14 cellular contexts compared by ENCODE assay signal in genomic region chr5:150473673-150474358, GRCh38. TPM values are rescaled to one million over a fixed set of nuclear protein-coding genes. Genes with fewer than 3 reads are reported as not detected.
DNase-seq lines count a peak whose midpoint lies in the region; ATAC-seq, FAIRE-seq and TF ChIP-seq lines count a peak whose summit lies in the region.
"Had no signal": no experiment of that assay in that cellular context is flagged by ENCODE, and none has a peak within 500 bp of the region (broad histone marks: within the 10 kb centered on the region; RNA-seq: fewer than 3 reads in every experiment).

No MANE protein-coding gene starts in this region.

- no peak overlapping the region for H3K9ac ChIP-seq in IMR-90 (ENCODE audit: low read depth, low read length)
- peak overlapping the region; percentile 27 for H3K9ac ChIP-seq in mesendoderm (ENCODE audit: low read length)
- H3K9ac ChIP-seq: parathyroid adenoma had no signal

- H3K27ac Mint-ChIP-seq in activated naive CD4-positive, alpha-beta T cell treated with anti-CD3 and anti-CD28 coated beads for 36 hours: no peak overlapping the region
- no peak overlapping the region for H3K27ac Mint-ChIP-seq in T-cell
- H3K27ac Mint-ChIP-seq: dendritic cell treated with granulocyte-macrophage colony-stimulating factor and Interleukin-4, amounts not matched to agents 40 ng/mL and 50 ng/mL, for 4 days had no signal

- peak overlapping the region; percentile 63; the same call in 1 of the 2 replicates for H3K18ac ChIP-seq in IMR-90 (ENCODE audit: low read depth, low read length)
- no peak overlapping the region for H3K18ac ChIP-seq in mesendoderm (ENCODE audit: low read length)

- in situ Hi-C loops in IMR-90 (cut with MboI; ENCODE audit: low sequenced_read_pairs): no loop called here

- no peaks in the 10 kb centered on the region for H4K20me1 ChIP-seq in IMR-90 (ENCODE audit: insufficient read depth, low read length)

- H2AK9ac ChIP-seq in IMR-90 (replicated peaks; ENCODE audit: low read depth, low read length, poor library complexity): peak overlapping the region; percentile 89

- H3K79me2 ChIP-seq in mesendoderm (ENCODE audit: control insufficient read depth, insufficient read depth, low read length): no peaks in the 10 kb centered on the region
- H3K79me2 ChIP-seq: parathyroid adenoma had no signal

- peaks cover 23% of the 10 kb centered on the region for H3K4me1 ChIP-seq in IMR-90 (ENCODE audit: control insufficient read depth, insufficient read depth, low read length)
- H3K4me1 ChIP-seq in mesendoderm (ENCODE audit: control insufficient read depth, low read depth, low read length): no peaks in the 10 kb centered on the region
- H3K4me1 ChIP-seq: BE2C, parathyroid adenoma had no signal

- peak overlapping the region; percentile 0 for H2AFZ ChIP-seq in IMR-90 (replicated peaks; ENCODE audit: low read length, poor library complexity)
- H2AFZ ChIP-seq: parathyroid adenoma had no signal

- no peak for TF ChIP-seq RAD21 in IMR-90 (IDR thresholded peaks at IDR 0.05; ENCODE audit: low read length)

- no peaks in the 10 kb centered on the region for H3K36me3 ChIP-seq in IMR-90 (ENCODE audit: control insufficient read depth, insufficient read depth, low read length)
- H3K36me3 ChIP-seq in bronchial epithelial cell (ENCODE audit: control insufficient read depth, insufficient read depth, low read length): no peaks in the 10 kb centered on the region
- no peaks in the 10 kb centered on the region for H3K36me3 ChIP-seq in mesendoderm (ENCODE audit: control insufficient read depth, insufficient read depth, low read length)
- H3K36me3 ChIP-seq: BE2C, tibial nerve had no signal

- peak; percentile 42 for DNase-seq in AG08396 (ENCODE audit: low spot score)
- peak; percentile 44 for DNase-seq in IMR-90
- peak; percentile 95 for DNase-seq in bronchial epithelial cell (ENCODE audit: low read depth)
- DNase-seq in mesendoderm: peak; percentile 99
- no peak for DNase-seq in activated naive CD4-positive, alpha-beta T cell treated with anti-CD3 and anti-CD28 coated beads for 36 hours
- no peak for DNase-seq in activated gamma-delta T cell treated with Interleukin-2 at 50 U/mL for 16 hours
- no peak for DNase-seq in T-cell
- DNase-seq: BE2C, NCI-H82, T-helper 2 cell had no signal

- H3K9me3 ChIP-seq in IMR-90 (ENCODE audit: control insufficient read depth, insufficient read depth, low read length): no peaks in the 10 kb centered on the region
- H3K9me3 ChIP-seq: BE2C, tibial nerve had no signal

- no peak overlapping the region for H3K4me3 Mint-ChIP-seq in activated naive CD4-positive, alpha-beta T cell treated with anti-CD3 and anti-CD28 coated beads for 36 hours
- H3K4me3 Mint-ChIP-seq in T-cell: no peak overlapping the region
- H3K4me3 Mint-ChIP-seq: dendritic cell treated with granulocyte-macrophage colony-stimulating factor and Interleukin-4, amounts not matched to agents 40 ng/mL and 50 ng/mL, for 4 days had no signal

- dilution Hi-C loops in IMR-90 (cut with HindIII; ENCODE audit: low sequenced_read_pairs, unreplicated experiment): no loop called here

- H3K23ac ChIP-seq in IMR-90 (ENCODE audit: low read depth, low read length) (peak overlapping the region; percentile 82; the same call in 1 of the 2 replicates), mesendoderm (ENCODE audit: low read length) (peak overlapping the region; percentile 66)

- 0 out of 2 replicates have a peak, but pooled peaks have one; percentile 4 for TF ChIP-seq CTCF in IMR-90 (conservative IDR thresholded peaks at IDR 0.05; ENCODE audit: low read depth, low read length)
- no peak for TF ChIP-seq CTCF in bronchial epithelial cell (IDR thresholded peaks at IDR 0.05; ENCODE audit: insufficient read depth, low read length, severe bottlenecking)

- peaks cover 16% of the 10 kb centered on the region for H3K9me1 ChIP-seq in IMR-90 (ENCODE audit: insufficient read depth, low read length)

- H2AK5ac ChIP-seq in IMR-90 (ENCODE audit: low read depth, low read length) (peak overlapping the region; percentile 69), mesendoderm (ENCODE audit: low read length) (no peak overlapping the region)

- H3K4me1 Mint-ChIP-seq in activated naive CD4-positive, alpha-beta T cell treated with anti-CD3 and anti-CD28 coated beads for 36 hours (ENCODE audit: low read depth): no peaks in the 10 kb centered on the region
- H3K4me1 Mint-ChIP-seq in T-cell: no peaks in the 10 kb centered on the region

- H4K8ac ChIP-seq in IMR-90 (ENCODE audit: low read depth in 2 of 2, low read length in 2 of 2) (peak overlapping the region; percentile 55 to 96; a peak in 3 of 4 replicates), mesendoderm (ENCODE audit: low read depth, low read length) (no peak overlapping the region)

- POLR2A ChIA-PET in IMR-90 (lab: Charles Lee; ENCODE audit: unreplicated experiment): interaction anchor here (0.7 to 1.3 kb wide), 2 partner anchors 10 to 14 kb away, joined by 4 to 11 read pairs; no protein-coding TSS in a partner anchor
- POLR2A ChIA-PET in T-cell (lab: Charles Lee): no interaction called here

- H3K4me3 ChIP-seq in IMR-90 (ENCODE audit: insufficient read depth, low read depth, low read length): no peak overlapping the region
- no peak overlapping the region for H3K4me3 ChIP-seq in bronchial epithelial cell (ENCODE audit: low read depth, low read length)
- no peak overlapping the region for H3K4me3 ChIP-seq in mesendoderm (ENCODE audit: low read length)
- H3K4me3 ChIP-seq: tibial nerve had no signal

- H2BK15ac ChIP-seq in IMR-90 (ENCODE audit: low read depth, low read length) (peak overlapping the region; percentile 99; the same call in 2 of the 3 replicates), mesendoderm (replicated peaks; ENCODE audit: low read depth) (no peak overlapping the region)

- CTCF ChIA-PET in IMR-90 (lab: Yijun Ruan, JAX): interaction anchor here (1.2 kb wide), 1 partner anchor 71 kb away, joined by 4 read pairs; no protein-coding TSS in a partner anchor
- CTCF ChIA-PET in activated naive CD4-positive, alpha-beta T cell treated with anti-CD3 and anti-CD28 coated beads for 36 hours (lab: Charles Lee): interaction anchor here (0.6 to 0.7 kb wide), 2 partner anchors 9 to 93 kb away, joined by 3 to 4 read pairs; no protein-coding TSS in a partner anchor
- CTCF ChIA-PET in T-cell (lab: Charles Lee): interaction anchor here in 1 of 2 donors (0.6 kb wide), 1 partner anchor 39 kb away, joined by 9 read pairs; no protein-coding TSS in a partner anchor

- no peaks in the 10 kb centered on the region for H3K9me3 Mint-ChIP-seq in activated naive CD4-positive, alpha-beta T cell treated with anti-CD3 and anti-CD28 coated beads for 36 hours
- H3K9me3 Mint-ChIP-seq in T-cell: no peaks in the 10 kb centered on the region
- H3K9me3 Mint-ChIP-seq: dendritic cell treated with granulocyte-macrophage colony-stimulating factor and Interleukin-4, amounts not matched to agents 40 ng/mL and 50 ng/mL, for 4 days had no signal

- H2BK20ac ChIP-seq in IMR-90 (ENCODE audit: low read depth, low read length): peak overlapping the region; percentile 96

- H3K4me2 ChIP-seq in IMR-90 (ENCODE audit: low read depth, low read length) (no peak overlapping the region), mesendoderm (ENCODE audit: low read length) (no peak overlapping the region)

- peak overlapping the region; percentile 89 for H4K91ac ChIP-seq in IMR-90 (ENCODE audit: insufficient read depth, low read depth, low read length)

- WGBS in IMR-90 (ENCODE audit: extremely low coverage in 2 of 2, insufficient read length in 1 of 2), 2 experiments: no CpG with 5 or more reads among the region's 12 CpGs
- WGBS in mesendoderm (ENCODE audit: extremely low coverage, insufficient coverage, low lambda C conversion rate): no CpG with 5 or more reads among the region's 12 CpGs

- H3K56ac ChIP-seq in IMR-90 (ENCODE audit: extremely low read depth, insufficient read depth, low read length) (peak overlapping the region; percentile 14), mesendoderm (ENCODE audit: low read length) (peak overlapping the region; percentile 44)

- ATAC-seq in IMR-90 (ENCODE audit: low read depth) (peak; percentile 6; the same call in 1 of the 2 replicates), HG03521 (IDR thresholded peaks at IDR 0.05; ENCODE audit: unreplicated experiment) (no peak), T-cell (replicated peaks in 1 of 4) (no peak)

- TF ChIP-seq POLR2A in IMR-90 (IDR thresholded peaks at IDR 0.05; ENCODE audit: low read depth, low read length): no peak

- H3K27ac ChIP-seq in IMR-90 (ENCODE audit: insufficient read depth, low read length) (peak overlapping the region; percentile 92), mesendoderm (ENCODE audit: low read depth, low read length) (peak overlapping the region; percentile 63)
- H3K27ac ChIP-seq: parathyroid adenoma had no signal

- peaks cover 2% of the 10 kb centered on the region for H3K27me3 Mint-ChIP-seq in activated naive CD4-positive, alpha-beta T cell treated with anti-CD3 and anti-CD28 coated beads for 36 hours (ENCODE audit: low read depth)
- peaks cover 2 to 4% of the 10 kb centered on the region in 2 donors for H3K27me3 Mint-ChIP-seq in T-cell

- no TSS peak for BruUV-seq in IMR-90 (replicated peaks; lab: Mats Ljungman, UMichigan)

- H2BK5ac ChIP-seq in IMR-90 (ENCODE audit: low read depth, low read length, poor library complexity, severe bottlenecking) (peak overlapping the region; percentile 98), mesendoderm (ENCODE audit: low read length) (peak overlapping the region; percentile 59)

- H2BK120ac ChIP-seq in IMR-90 (ENCODE audit: low read depth, low read length) (peak overlapping the region; percentile 100), mesendoderm (ENCODE audit: low read depth, low read length) (no peak overlapping the region)

- peak overlapping the region; percentile 64; the same call in 1 of the 2 replicates for H4K5ac ChIP-seq in IMR-90 (ENCODE audit: low read depth, low read length)
- no peak overlapping the region for H4K5ac ChIP-seq in mesendoderm (ENCODE audit: low read length)

- H3K4ac ChIP-seq in IMR-90 (ENCODE audit: low read depth, low read length) (peak overlapping the region; percentile 100), mesendoderm (ENCODE audit: low read depth, low read length) (no peak overlapping the region)

- H3K27me3 ChIP-seq in IMR-90 (ENCODE audit: control insufficient read depth, insufficient read depth, low read length) (no peaks in the 10 kb centered on the region), bronchial epithelial cell (ENCODE audit: control insufficient read depth, insufficient read depth, low read length) (no peaks in the 10 kb centered on the region), mesendoderm (ENCODE audit: insufficient read depth, low read length, poor library complexity) (no peaks in the 10 kb centered on the region)
- H3K27me3 ChIP-seq: BE2C, tibial nerve had no signal

- intact Hi-C loops in IMR-90 (cut with micrococcal nuclease): loop anchor here (2.0 to 5.0 kb wide), 2 partner anchors 13 to 168 kb away; partner anchors contain the start of gene SYNPO
- intact Hi-C loops in activated naive CD4-positive, alpha-beta T cell treated with anti-CD3 and anti-CD28 coated beads for 36 hours (cut with micrococcal nuclease): no loop called here

- H3K14ac ChIP-seq in IMR-90 (replicated peaks; ENCODE audit: low read depth, low read length): peak overlapping the region; percentile 48

- H3K79me1 ChIP-seq in IMR-90 (ENCODE audit: low read depth in 1 of 2, low read length in 2 of 2): peaks cover 4 to 29% of the 10 kb centered on the region in 2 experiments; a peak in 3 of 4 replicates
- H3K79me1 ChIP-seq in mesendoderm (ENCODE audit: low read length): no peaks in the 10 kb centered on the region

- FAIRE-seq in bronchial epithelial cell (lab: Jason Lieb, UNC): no peak

- no peaks in the 10 kb centered on the region for H3K36me3 Mint-ChIP-seq in activated naive CD4-positive, alpha-beta T cell treated with anti-CD3 and anti-CD28 coated beads for 36 hours (ENCODE audit: low read depth)
- H3K36me3 Mint-ChIP-seq in T-cell: no peaks in the 10 kb centered on the region

RNA-seq across cellular contexts. Expression of gene RPS14, which starts 24.3 kb away (rescaled TPM):
- total RNA-seq in IMR-90 (2012; rRNA removed) (7,310 and 7,583 TPM in 2 replicates), bronchial epithelial cell (5,672 and 8,789 TPM in 2 replicates), T-cell (1,000 to 10,000 TPM; 4,124 to 5,450 (median 5,009) TPM)
- 6,296 and 6,747 TPM in 2 replicates for polyA plus RNA-seq in IMR-90 (2012; rRNA removed)
- 5,609 and 17,745 TPM in 2 replicates for polyA plus RNA-seq in IMR-90 (2012; cell fraction: cytosol; rRNA removed)
- polyA plus RNA-seq in IMR-90 (2012; cell fraction: nucleus; rRNA removed; ENCODE audit: low replicate concordance): 873 and 3,349 TPM in 2 replicates
- 4,258 TPM for polyA plus RNA-seq in mesendoderm (2013, experiment 1 of 2)
- 4,342 TPM for polyA plus RNA-seq in mesendoderm (2013, experiment 2 of 2)
- total RNA-seq in activated naive CD4-positive, alpha-beta T cell treated with anti-CD3 and anti-CD28 coated beads for 36 hours: 1,000 to 10,000 TPM; 4,594 to 4,738 TPM

RNA-seq across cellular contexts. Expression of gene NDST1, which starts 34.1 kb away (rescaled TPM):
- total RNA-seq in IMR-90 (2012; rRNA removed) (30.3 and 30.5 TPM in 2 replicates), bronchial epithelial cell (17.1 and 33.3 TPM in 2 replicates), T-cell (1 to 10 TPM in 3 of 5 donors, under 1 TPM in 2; 0.83 to 2.0 (median 1.2) TPM)
- 80.4 and 101 TPM in 2 replicates for polyA plus RNA-seq in IMR-90 (2012; rRNA removed)
- 41.4 and 74.0 TPM in 2 replicates for polyA plus RNA-seq in IMR-90 (2012; cell fraction: cytosol; rRNA removed)
- polyA plus RNA-seq in IMR-90 (2012; cell fraction: nucleus; rRNA removed; ENCODE audit: low replicate concordance): 81.4 and 121 TPM in 2 replicates
- 36.0 TPM for polyA plus RNA-seq in mesendoderm (2013, experiment 1 of 2)
- 34.9 TPM for polyA plus RNA-seq in mesendoderm (2013, experiment 2 of 2)
- 1 to 10 TPM; 2.4 to 3.3 TPM for total RNA-seq in activated naive CD4-positive, alpha-beta T cell treated with anti-CD3 and anti-CD28 coated beads for 36 hours

Comparison
In these comparisons a context has a peak if more than half of its experiments do, and no peak if none do; other contexts are left out.
1. DNase-seq: peak in AG08396 (single experiment), IMR-90 (single experiment), bronchial epithelial cell (single experiment) and mesendoderm (single experiment); none in activated naive CD4-positive, alpha-beta T cell treated with anti-CD3 and anti-CD28 coated beads for 36 hours (single experiment), activated gamma-delta T cell treated with Interleukin-2 at 50 U/mL for 16 hours (single experiment) and T-cell (0 of 34).